In the genomic region with DNA sequence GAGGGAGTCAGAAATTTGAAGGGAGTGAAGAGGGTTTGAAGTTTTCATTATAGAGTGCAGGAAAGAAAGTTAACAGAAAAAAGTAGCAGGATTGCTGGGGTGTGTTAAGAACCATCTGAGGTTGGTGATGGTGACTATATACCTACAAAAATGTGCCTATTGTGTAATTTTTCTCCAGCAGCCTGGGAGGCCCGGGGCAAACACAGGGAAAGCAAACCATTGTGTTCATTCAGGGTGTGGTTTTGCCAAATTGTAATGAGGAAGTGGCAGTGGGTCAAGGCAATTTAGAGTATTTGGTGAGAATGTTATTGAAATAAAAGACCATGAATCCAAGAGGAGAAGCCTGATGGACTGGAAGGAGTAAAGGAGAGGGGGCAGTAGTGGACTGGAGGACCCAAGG, we compare ENCODE assay signal across 11 cellular contexts. TPM values are rescaled to one million over a fixed set of nuclear protein-coding genes. Genes with fewer than 3 reads are reported as not detected.
DNase-seq lines count a peak whose midpoint lies in the region; ATAC-seq and TF ChIP-seq lines count a peak whose summit lies in the region.
"Had no signal": no experiment of that assay in that cellular context is flagged by ENCODE, and none has a peak within 500 bp of the region (broad histone marks: within the 10 kb centered on the region; RNA-seq: fewer than 3 reads in every experiment).

No MANE protein-coding gene starts in this region.

- no peaks in the 10 kb centered on the region for H3K27me3 ChIP-seq in BJ (ENCODE audit: control insufficient read depth, insufficient read depth, low read length)

- H3K4me3 ChIP-seq in BJ (ENCODE audit: low read depth, low read length) = no peak overlapping the region
- H3K4me3 ChIP-seq in choroid plexus epithelial cell (ENCODE audit: low read depth, low read length) = no peak overlapping the region
- H3K4me3 ChIP-seq in mucosa of descending colon = no peak overlapping the region
- H3K4me3 ChIP-seq: coronary artery had no signal

- TF ChIP-seq CTCF in BJ (IDR thresholded peaks at IDR 0.05; ENCODE audit: insufficient read depth, low read depth, low read length) = no peak
- no peak for TF ChIP-seq CTCF in choroid plexus epithelial cell (conservative IDR thresholded peaks at IDR 0.05; ENCODE audit: low read depth, low read length)
- no peak for TF ChIP-seq CTCF in mucosa of descending colon (IDR thresholded peaks at IDR 0.05)

- intact Hi-C loops in mucosa of descending colon (cut with DNase I, micrococcal nuclease) (no loop called here), head of caudate nucleus (cut with DNase I) (no loop called here)

- H3K9me3 ChIP-seq in mucosa of descending colon = no peaks in the 10 kb centered on the region

- CTCF ChIA-PET in BJ (lab: Yijun Ruan, JAX) = no interaction called here

- peak; percentile 46 for DNase-seq in BJ (ENCODE audit: low read depth)
- DNase-seq in NCI-H69 (lab: John Stamatoyannopoulos, UW) = peak; percentile 2
- peak; percentile 68 for DNase-seq in choroid plexus epithelial cell (ENCODE audit: low read depth)
- DNase-seq in mucosa of descending colon = peak in 1 of 3 donors; percentile 22
- no peak for DNase-seq in head of caudate nucleus
- no peak for DNase-seq in NCI-H1417 (lab: John Stamatoyannopoulos, UW)
- DNase-seq: NCI-H2029 treated with DMSO at 0.1 percent for 48 hours had no signal

- H3K4me1 ChIP-seq in mucosa of descending colon (ENCODE audit: low read depth) = no peaks in the 10 kb centered on the region

- POLR2A ChIA-PET in BJ (lab: Charles Lee) = no interaction called here

- H3K36me3 ChIP-seq in BJ (ENCODE audit: control insufficient read depth, insufficient read depth, low read length) (no peaks in the 10 kb centered on the region), mucosa of descending colon (ENCODE audit: low read depth) (no peaks in the 10 kb centered on the region)

- ATAC-seq in mucosa of descending colon (peak; percentile 86), GM21825 (IDR thresholded peaks at IDR 0.05; ENCODE audit: unreplicated experiment) (no peak), HG02938 (IDR thresholded peaks at IDR 0.05; ENCODE audit: unreplicated experiment) (no peak)
- ATAC-seq: SK-N-SH treated with all-trans-retinoic acid at 6 μM for 48 hours had no signal

RNA-seq across cellular contexts. Expression of gene SUCLA2, which starts 8.2 kb away (rescaled TPM):
- 19.1 and 38.1 TPM in 2 replicates for polyA plus RNA-seq in BJ (2011; rRNA removed)
- 7.7 and 11.9 TPM in 2 replicates for polyA minus RNA-seq in BJ (2011; rRNA and poly(A)+ RNA removed)
- 10 to 100 TPM; 42.3 to 66.8 (median 62.1) TPM for total RNA-seq in mucosa of descending colon

RNA-seq across cellular contexts. Expression of gene NUDT15, which starts 28.2 kb away (rescaled TPM):
- polyA plus RNA-seq in BJ (2011; rRNA removed) = 8.2 and 13.5 TPM in 2 replicates
- 1.7 and 2.6 TPM in 2 replicates for polyA minus RNA-seq in BJ (2011; rRNA and poly(A)+ RNA removed)
- total RNA-seq in mucosa of descending colon = 10 to 100 TPM; 17.9 to 25.4 (median 21.6) TPM

Comparison
In these comparisons a context has a peak if more than half of its experiments do, and no peak if none do; other contexts are left out.
1. DNase-seq: peak in BJ (single experiment), NCI-H69 (single experiment) and choroid plexus epithelial cell (single experiment); none in head of caudate nucleus (0 of 42) and NCI-H1417 (0 of 3).